Comparison of ENCODE assay signal across 13 cellular contexts in genomic region chr11:87307101-87307500, GRCh38.
"Had no signal": no experiment of that assay in that cellular context is flagged by ENCODE, and none has a peak within 500 bp of the region (broad histone marks: within the 10 kb centered on the region; RNA-seq: fewer than 3 reads in every experiment).

No MANE protein-coding gene starts in this region.

- H3K4me1 ChIP-seq: foreskin keratinocyte had no signal

- H3K36me3 ChIP-seq: sigmoid colon, tibial nerve had no signal

- H3K27ac ChIP-seq: dorsolateral prefrontal cortex, foreskin keratinocyte had no signal

- H3K4me3 ChIP-seq: dorsolateral prefrontal cortex, lung, sigmoid colon, tibial nerve had no signal

- DNase-seq: activated naive CD4-positive, alpha-beta T cell treated with anti-CD3 and anti-CD28 coated beads, Interleukin-2, amount 50 U/mL, for 16 hours; activated T-cell treated with anti-CD3 and anti-CD28 coated beads, Interleukin-2, amount 50 U/mL, for 1 hour; amniotic stem cell; dorsolateral prefrontal cortex; foreskin keratinocyte; islet precursor cell; naive B cell; sigmoid colon; stimulated activated CD4-positive, alpha-beta T cell treated with anti-CD3 and anti-CD28 coated beads, Interleukin-2, amount 100 ng/mL, for 48 hours; stimulated activated naive CD8-positive, alpha-beta T cell treated with anti-CD3 and anti-CD28 coated beads, Interleukin-15, amount 100 ng/mL, for 72 hours; T-helper 2 cell had no signal

- H3K9me3 ChIP-seq: sigmoid colon, tibial nerve had no signal

- H3K27me3 ChIP-seq: dorsolateral prefrontal cortex, foreskin keratinocyte, sigmoid colon, tibial nerve had no signal

- ATAC-seq: foreskin keratinocyte; stimulated activated naive CD8-positive, alpha-beta T cell treated with anti-CD3 and anti-CD28 coated beads, Interleukin-15, amount 100 ng/mL, for 72 hours had no signal
